ENCODE assay signal across 14 cellular contexts in the genomic region with DNA sequence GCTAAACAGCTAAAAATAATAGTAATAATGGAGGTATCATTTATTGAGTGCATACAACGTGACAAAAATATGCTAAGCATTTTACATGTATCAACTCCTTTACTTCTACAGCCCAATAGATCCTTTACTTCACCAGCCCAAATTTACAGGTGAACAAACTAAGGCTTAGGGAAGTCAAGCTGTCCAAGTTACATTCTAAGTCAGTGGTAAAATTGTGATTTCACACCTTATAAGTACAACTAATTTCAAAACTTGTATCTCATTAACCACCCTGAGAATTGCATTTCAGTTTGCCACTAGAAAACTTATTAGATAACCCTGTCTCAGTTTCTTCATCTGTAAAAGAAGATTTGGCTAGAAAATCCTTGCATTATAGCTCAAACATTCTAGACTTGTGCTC.
"Had no signal": no experiment of that assay in that cellular context is flagged by ENCODE, and none has a peak within 500 bp of the region (broad histone marks: within the 10 kb centered on the region; RNA-seq: fewer than 3 reads in every experiment).

No MANE protein-coding gene starts in this region.

- H3K9me3 ChIP-seq: heart right ventricle, left ventricle myocardium inferior, psoas muscle, spleen, tibial nerve had no signal

- H3K4me1 Mint-ChIP-seq: WTC11 had no signal

- ATAC-seq: activated T-helper 17 cell treated with anti-CD3 and anti-CD28 coated beads, Interleukin-2, amount 50 U/mL, for 72 hours; heart right ventricle; psoas muscle; sciatic nerve; stimulated activated naive B cell treated with anti-CD40 and anti-IgM and Interleukin-4, amounts not matched to agents 10 μg/mL and 1 μg/mL and 100 μg/mL, for 72 hours; WTC11 had no signal

- H3K27me3 Mint-ChIP-seq: activated T-helper 17 cell treated with anti-CD3 and anti-CD28 coated beads, Interleukin-2, amount 50 U/mL, for 72 hours; stimulated activated naive B cell treated with anti-CD40 and anti-IgM and Interleukin-4, amounts not matched to agents 10 μg/mL and 1 μg/mL and 100 μg/mL, for 72 hours had no signal

- H3K9me3 Mint-ChIP-seq: activated naive CD4-positive, alpha-beta T cell treated with anti-CD3 and anti-CD28 coated beads for 36 hours; activated T-helper 17 cell treated with anti-CD3 and anti-CD28 coated beads, Interleukin-2, amount 50 U/mL, for 72 hours; nephron progenitor cell; stimulated activated naive B cell treated with anti-CD40 and anti-IgM and Interleukin-4, amounts not matched to agents 10 μg/mL and 1 μg/mL and 100 μg/mL, for 72 hours; WTC11 had no signal

- H3K36me3 Mint-ChIP-seq: WTC11 had no signal

- H3K4me3 Mint-ChIP-seq: activated naive CD4-positive, alpha-beta T cell treated with anti-CD3 and anti-CD28 coated beads for 36 hours; activated T-helper 17 cell treated with anti-CD3 and anti-CD28 coated beads, Interleukin-2, amount 50 U/mL, for 72 hours; nephron progenitor cell; stimulated activated naive B cell treated with anti-CD40 and anti-IgM and Interleukin-4, amounts not matched to agents 10 μg/mL and 1 μg/mL and 100 μg/mL, for 72 hours; WTC11 had no signal

- DNase-seq: activated CD4-positive, alpha-beta T cell treated with anti-CD3 and anti-CD28 coated beads for 48 hours; activated naive CD4-positive, alpha-beta T cell treated with anti-CD3 and anti-CD28 coated beads for 36 hours; heart right ventricle; left ventricle myocardium inferior; mesendoderm; nephron progenitor cell; psoas muscle; spleen; stimulated activated CD4-positive, alpha-beta T cell treated with anti-CD3 and anti-CD28 coated beads, Interleukin-2, amount 100 ng/mL, for 24 hours; stimulated activated naive B cell treated with anti-CD40 and anti-IgM and Interleukin-4, amounts not matched to agents 10 μg/mL and 1 μg/mL and 100 μg/mL, for 72 hours had no signal

- H3K27ac Mint-ChIP-seq: activated naive CD4-positive, alpha-beta T cell treated with anti-CD3 and anti-CD28 coated beads for 36 hours; activated T-helper 17 cell treated with anti-CD3 and anti-CD28 coated beads, Interleukin-2, amount 50 U/mL, for 72 hours; nephron progenitor cell; stimulated activated naive B cell treated with anti-CD40 and anti-IgM and Interleukin-4, amounts not matched to agents 10 μg/mL and 1 μg/mL and 100 μg/mL, for 72 hours; WTC11 had no signal

- H3K27ac ChIP-seq: heart right ventricle, left ventricle myocardium inferior, psoas muscle, spleen, tibial nerve had no signal

- H3K27me3 ChIP-seq: heart right ventricle, spleen, tibial nerve had no signal

- H3K4me3 ChIP-seq: heart right ventricle, left ventricle myocardium inferior, psoas muscle, spleen, tibial nerve had no signal
